In genomic region chrX:9529223-9529622, GRCh38 we compare ENCODE assay signal across 18 cellular contexts.
DNase-seq lines count a peak whose midpoint lies in the region; ATAC-seq and TF ChIP-seq lines count a peak whose summit lies in the region.
"Had no signal": no experiment of that assay in that cellular context is flagged by ENCODE, and none has a peak within 500 bp of the region (broad histone marks: within the 10 kb centered on the region; RNA-seq: fewer than 3 reads in every experiment).

No MANE protein-coding gene starts in this region.

- peak overlapping the region; percentile 69 for H3K4me2 ChIP-seq in DOHH2 (ENCODE audit: low read length)
- H3K4me2 ChIP-seq: PC-9 had no signal

- H3K9me3 ChIP-seq in DOHH2 (ENCODE audit: control insufficient read depth, insufficient read depth, low read length) (no peaks in the 10 kb centered on the region), HUES48 (ENCODE audit: control insufficient read depth, insufficient read depth, low read length) (no peaks in the 10 kb centered on the region)
- H3K9me3 ChIP-seq: MG63 had no signal

- H3K27ac Mint-ChIP-seq in central memory CD8-positive, alpha-beta T cell (ENCODE audit: low read depth), result no peak overlapping the region
- peak overlapping the region in 3 of 6 donors; percentile 44 to 58 (median 47) for H3K27ac Mint-ChIP-seq in naive B cell
- H3K27ac Mint-ChIP-seq in activated CD4-positive, alpha-beta memory T cell treated with anti-CD3 and anti-CD28 coated beads, Interleukin-2, amount 10 ng/mL, durations not matched to agents 7 days and 5 days, result no peak overlapping the region
- no peak overlapping the region for H3K27ac Mint-ChIP-seq in T-cell

- H3K27me3 ChIP-seq in DOHH2 (ENCODE audit: control insufficient read depth, low read length), result no peaks in the 10 kb centered on the region
- H3K27me3 ChIP-seq in HUES48 (ENCODE audit: control insufficient read depth, insufficient read depth, low read length), result no peaks in the 10 kb centered on the region
- H3K27me3 ChIP-seq: MG63 had no signal

- H3K27ac ChIP-seq in DOHH2 (ENCODE audit: low read depth, low read length) (no peak overlapping the region), HUES48 (ENCODE audit: low read depth, low read length) (peak overlapping the region; percentile 52)
- H3K27ac ChIP-seq: C4-2B, PC-9, RWPE1 had no signal

- H3F3A ChIP-seq in DOHH2 (ENCODE audit: control insufficient read depth, insufficient read depth), result no peaks in the 10 kb centered on the region

- no peaks in the 10 kb centered on the region for H4K20me1 ChIP-seq in DOHH2 (ENCODE audit: control insufficient read depth, insufficient read depth, low read depth, low read length)

- CTCF ChIA-PET in activated CD4-positive, alpha-beta memory T cell treated with anti-CD3 and anti-CD28 coated beads, Interleukin-2, amount 10 ng/mL, durations not matched to agents 7 days and 5 days (lab: Charles Lee), result no interaction called here
- CTCF ChIA-PET in T-cell (lab: Charles Lee), result no interaction called here

- H3K4me1 Mint-ChIP-seq in central memory CD8-positive, alpha-beta T cell, result peaks cover 21% of the 10 kb centered on the region
- H3K4me1 Mint-ChIP-seq in naive B cell (peaks cover 45 to 87% (median 72%) of the 10 kb centered on the region in 3 donors), T-cell (peaks cover 51 to 61% (median 57%) of the 10 kb centered on the region in 3 donors)
- peaks cover 28% of the 10 kb centered on the region for H3K4me1 Mint-ChIP-seq in activated CD4-positive, alpha-beta memory T cell treated with anti-CD3 and anti-CD28 coated beads, Interleukin-2, amount 10 ng/mL, durations not matched to agents 7 days and 5 days

- peaks cover 4% of the 10 kb centered on the region for H3K36me3 Mint-ChIP-seq in central memory CD8-positive, alpha-beta T cell (ENCODE audit: insufficient read depth)
- H3K36me3 Mint-ChIP-seq in naive B cell, result no peaks in the 10 kb centered on the region
- H3K36me3 Mint-ChIP-seq in activated CD4-positive, alpha-beta memory T cell treated with anti-CD3 and anti-CD28 coated beads, Interleukin-2, amount 10 ng/mL, durations not matched to agents 7 days and 5 days (ENCODE audit: low read depth), result no peaks in the 10 kb centered on the region
- H3K36me3 Mint-ChIP-seq in T-cell, result no peaks in the 10 kb centered on the region

- H3K4me3 Mint-ChIP-seq in central memory CD8-positive, alpha-beta T cell, result peak overlapping the region; percentile 29
- peak overlapping the region in 5 of 8 donors; percentile 37 to 69 (median 50) for H3K4me3 Mint-ChIP-seq in naive B cell
- no peak overlapping the region for H3K4me3 Mint-ChIP-seq in activated CD4-positive, alpha-beta memory T cell treated with anti-CD3 and anti-CD28 coated beads, Interleukin-2, amount 10 ng/mL, durations not matched to agents 7 days and 5 days
- H3K4me3 Mint-ChIP-seq in T-cell, result peak overlapping the region in 1 of 3 donors; percentile 40
- H3K4me3 Mint-ChIP-seq: HFFc6 had no signal

- DNase-seq in central memory CD8-positive, alpha-beta T cell (ENCODE audit: low spot score in 2 of 2), result no peak
- no peak for DNase-seq in naive B cell
- DNase-seq in activated CD4-positive, alpha-beta memory T cell treated with anti-CD3 and anti-CD28 coated beads, Interleukin-2, amount 10 ng/mL, durations not matched to agents 7 days and 5 days, result no peak
- DNase-seq in T-cell, result no peak
- DNase-seq in NCI-H226, result no peak
- DNase-seq: HFFc6, Kasumi-1, MG63, NCI-H1048, NCI-H1436 treated with DMSO at 0.1 percent for 48 hours, NCI-H2029, NCI-H526, PC-9, SIG-M5 had no signal

- H3K27me3 Mint-ChIP-seq in central memory CD8-positive, alpha-beta T cell, result no peaks in the 10 kb centered on the region
- H3K27me3 Mint-ChIP-seq in naive B cell (no peaks in the 10 kb centered on the region), T-cell (no peaks in the 10 kb centered on the region)
- H3K27me3 Mint-ChIP-seq in activated CD4-positive, alpha-beta memory T cell treated with anti-CD3 and anti-CD28 coated beads, Interleukin-2, amount 10 ng/mL, durations not matched to agents 7 days and 5 days, result no peaks in the 10 kb centered on the region

- no peaks in the 10 kb centered on the region for H3K9me3 Mint-ChIP-seq in central memory CD8-positive, alpha-beta T cell
- H3K9me3 Mint-ChIP-seq in naive B cell, result peaks cover 0 to 2% (median 0%) of the 10 kb centered on the region in 7 donors
- H3K9me3 Mint-ChIP-seq in activated CD4-positive, alpha-beta memory T cell treated with anti-CD3 and anti-CD28 coated beads, Interleukin-2, amount 10 ng/mL, durations not matched to agents 7 days and 5 days, result no peaks in the 10 kb centered on the region
- H3K9me3 Mint-ChIP-seq in T-cell, result no peaks in the 10 kb centered on the region
- H3K9me3 Mint-ChIP-seq: HFFc6 had no signal

- POLR2A ChIA-PET in activated CD4-positive, alpha-beta memory T cell treated with anti-CD3 and anti-CD28 coated beads, Interleukin-2, amount 10 ng/mL, durations not matched to agents 7 days and 5 days (lab: Charles Lee), result no interaction called here
- POLR2A ChIA-PET in T-cell (lab: Charles Lee), result no interaction called here

- H3K36me3 ChIP-seq in DOHH2 (ENCODE audit: control insufficient read depth, low read length), result no peaks in the 10 kb centered on the region
- H3K36me3 ChIP-seq in HUES48 (ENCODE audit: control insufficient read depth, insufficient read depth, low read length), result no peaks in the 10 kb centered on the region
- H3K36me3 ChIP-seq: MG63 had no signal

- H3K9me2 ChIP-seq in DOHH2 (replicated peaks; ENCODE audit: control insufficient read depth, low read length), result no peaks in the 10 kb centered on the region

- peaks cover 72% of the 10 kb centered on the region for H3K4me1 ChIP-seq in DOHH2 (ENCODE audit: control insufficient read depth, low read length)
- peaks cover 73% of the 10 kb centered on the region for H3K4me1 ChIP-seq in HUES48 (ENCODE audit: control insufficient read depth, insufficient read depth, low read length)

- H3K4me3 ChIP-seq in DOHH2 (ENCODE audit: low read length) (no peak overlapping the region), HUES48 (ENCODE audit: low read depth, low read length) (0 out of 2 replicates have a peak overlapping the region, but pooled peaks have one; percentile 20)
- H3K4me3 ChIP-seq: MG63, PC-9 had no signal

- H3K79me2 ChIP-seq in DOHH2 (ENCODE audit: control insufficient read depth, low read length), result peaks cover 46% of the 10 kb centered on the region

- H3K9ac ChIP-seq in HUES48 (ENCODE audit: low read depth, low read length), result no peak overlapping the region; the same call in 1 of the 2 replicates

- TF ChIP-seq CTCF in DOHH2 (IDR thresholded peaks at IDR 0.05; ENCODE audit: low read depth, low read length, poor library complexity, severe bottlenecking), result no peak

- ATAC-seq in central memory CD8-positive, alpha-beta T cell (replicated peaks; ENCODE audit: extremely low read depth, poor library complexity, severe bottlenecking), result no peak
- ATAC-seq in naive B cell (ENCODE audit: low read depth in 2 of 2), result no peak
- no peak for ATAC-seq in T-cell (replicated peaks in 1 of 4)
